Comparison of ENCODE assay signal across 23 cellular contexts in genomic region chr2:229997565-229997964, GRCh38.
A peak's percentile ranks its signal among the peaks of the same experiment; 100 is the strongest.
DNase-seq lines count a peak whose midpoint lies in the region; ATAC-seq, FAIRE-seq and TF ChIP-seq lines count a peak whose summit lies in the region.
"Had no signal": no experiment of that assay in that cellular context is flagged by ENCODE, and none has a peak within 500 bp of the region (broad histone marks: within the 10 kb centered on the region; RNA-seq: fewer than 3 reads in every experiment).

No MANE protein-coding gene starts in this region.

- TF ChIP-seq POLR2A in right lobe of liver (IDR thresholded peaks at IDR 0.05) (no peak), HepG2 (IDR thresholded peaks at IDR 0.05; ENCODE audit: insufficient read depth in 1 of 2, low read depth in 2 of 2, low read length in 2 of 2) (no peak), tibial nerve (IDR thresholded peaks at IDR 0.05) (no peak)

- no peak overlapping the region for H3K9ac ChIP-seq in HepG2 (ENCODE audit: insufficient read depth, low read depth, low read length)
- H3K9ac ChIP-seq: BLaER1 had no signal

- H3K4me3 Mint-ChIP-seq in endothelial cell (ENCODE audit: unreplicated experiment): no peak overlapping the region
- H3K4me3 Mint-ChIP-seq: B cell; CD4-positive, alpha-beta T cell; CD8-positive, alpha-beta memory T cell; HFFc6 had no signal

- no peak for TF ChIP-seq RAD21 in HepG2 (CRISPR knock-in tag; IDR thresholded peaks at IDR 0.05)

- H4K20me1 ChIP-seq in HepG2 (ENCODE audit: insufficient read depth, low read length): no peaks in the 10 kb centered on the region
- H4K20me1 ChIP-seq: BLaER1 had no signal

- no peaks in the 10 kb centered on the region for H3K9me3 Mint-ChIP-seq in endothelial cell (ENCODE audit: unreplicated experiment)
- H3K9me3 Mint-ChIP-seq: CD4-positive, alpha-beta T cell; CD8-positive, alpha-beta memory T cell; HFFc6 had no signal

- H3K27me3 Mint-ChIP-seq in endothelial cell (ENCODE audit: unreplicated experiment): peaks cover 3% of the 10 kb centered on the region
- H3K27me3 Mint-ChIP-seq: B cell; CD4-positive, alpha-beta T cell; CD8-positive, alpha-beta memory T cell had no signal

- TF ChIP-seq CTCF in right lobe of liver (IDR thresholded peaks at IDR 0.05) (no peak), HepG2 (CRISPR knock-in tag; IDR thresholded peaks at IDR 0.05) (no peak), endothelial cell (IDR thresholded peaks at IDR 0.05; ENCODE audit: unreplicated experiment) (no peak), tibial nerve (IDR thresholded peaks at IDR 0.05) (no peak)

- H3K79me2 ChIP-seq in HepG2 (ENCODE audit: insufficient read depth, low read length): no peaks in the 10 kb centered on the region

- H2AFZ ChIP-seq in HepG2 (ENCODE audit: low read length): no peak overlapping the region

- H3K27me3 ChIP-seq in right lobe of liver: no peaks in the 10 kb centered on the region
- H3K27me3 ChIP-seq in HepG2 (ENCODE audit: control insufficient read depth in 1 of 2, insufficient read depth in 2 of 2, low read length in 2 of 2): no peaks in the 10 kb centered on the region
- H3K27me3 ChIP-seq in tibial nerve: no peaks in the 10 kb centered on the region
- H3K27me3 ChIP-seq: BLaER1 had no signal

- FAIRE-seq in HepG2 (lab: Jason Lieb, UNC): no peak
- FAIRE-seq: A204.1, D721Med, GM12878, H54 had no signal

- no peak overlapping the region for H3K4me3 ChIP-seq in right lobe of liver
- no peak overlapping the region for H3K4me3 ChIP-seq in HepG2 (replicated peaks in 1 of 3; ENCODE audit: insufficient read depth in 1 of 3, low read depth in 2 of 3, low read length in 3 of 3)
- no peak overlapping the region for H3K4me3 ChIP-seq in tibial nerve
- H3K4me3 ChIP-seq: BLaER1, GM12878, HAP-1 had no signal

- CTCF ChIA-PET in HepG2 (lab: Yijun Ruan, JAX; ENCODE audit: low intra/inter-chr PET ratio, low total read pairs): no interaction called here

- H3K27ac Mint-ChIP-seq in endothelial cell (ENCODE audit: unreplicated experiment): peak overlapping the region; percentile 34
- H3K27ac Mint-ChIP-seq: B cell; CD4-positive, alpha-beta T cell had no signal

- H3K4me1 ChIP-seq in right lobe of liver: no peaks in the 10 kb centered on the region
- H3K4me1 ChIP-seq in HepG2 (ENCODE audit: insufficient read depth, low read length): no peaks in the 10 kb centered on the region
- no peaks in the 10 kb centered on the region for H3K4me1 ChIP-seq in tibial nerve
- H3K4me1 ChIP-seq: BLaER1, HAP-1 had no signal

- BruUV-seq in HepG2 (replicated peaks; lab: Mats Ljungman, UMichigan): no TSS peak

- DNase-seq in right lobe of liver (no peak), HepG2 (ENCODE audit: low spot score) (no peak), endothelial cell (ENCODE audit: low spot score) (peak; percentile 17), left lobe of liver (ENCODE audit: low spot score) (no peak), RPMI8226 (no peak), tibial nerve (ENCODE audit: low spot score in 2 of 2) (no peak)
- DNase-seq: CD4-positive, alpha-beta T cell; CD8-positive, alpha-beta memory T cell; DMS 273 treated with DMSO at 0.1 percent for 48 hours; DMS79; EL; GDM1; GOT3; HFFc6 had no signal

- H3K36me3 ChIP-seq in right lobe of liver (no peaks in the 10 kb centered on the region), HepG2 (replicated peaks in 1 of 2; ENCODE audit: control insufficient read depth in 1 of 2, insufficient read depth in 2 of 2, low read length in 2 of 2) (no peaks in the 10 kb centered on the region), tibial nerve (peaks cover 0 to 22% (median 0%) of the 10 kb centered on the region in 3 donors)
- H3K36me3 ChIP-seq: BLaER1, HAP-1 had no signal

- WGBS in right lobe of liver (ENCODE audit: insufficient coverage, low coverage, low lambda C conversion rate, missing lambda C conversion rate): 60% methylated on average over 1 of the region's 3 CpGs
- 92% methylated on average over 3 of the region's 3 CpGs for WGBS in HepG2 (ENCODE audit: low lambda C conversion rate)
- WGBS in tibial nerve, 2 donors: 79 to 83% methylated on average over 3 of the region's 3 CpGs

- peaks cover 12% of the 10 kb centered on the region for H3K4me1 Mint-ChIP-seq in endothelial cell (ENCODE audit: unreplicated experiment)

- H3K9me3 ChIP-seq in right lobe of liver (no peaks in the 10 kb centered on the region), HepG2 (ENCODE audit: low read length) (no peaks in the 10 kb centered on the region), tibial nerve (no peaks in the 10 kb centered on the region)
- H3K9me3 ChIP-seq: BLaER1, HAP-1 had no signal

- no peaks in the 10 kb centered on the region for H3K36me3 Mint-ChIP-seq in endothelial cell (ENCODE audit: low read depth, unreplicated experiment)

- TF ChIP-seq EP300 in HepG2 (IDR thresholded peaks at IDR 0.05; ENCODE audit: low read depth in 2 of 2, low read length in 2 of 2): no peak
- no peak for TF ChIP-seq EP300 in HepG2 (CRISPR knock-in tag; IDR thresholded peaks at IDR 0.05; ENCODE audit: borderline replicate concordance)
- TF ChIP-seq EP300 in tibial nerve (IDR thresholded peaks at IDR 0.05): no peak

- POLR2A ChIA-PET in HepG2 (lab: Yijun Ruan, JAX): no interaction called here

- in situ Hi-C loops in HepG2 (cut with HindIII; ENCODE audit: extremely low pct_ligation_motif_present, low pct_unique_long_range_greater_than_20kb): no loop called here

- ATAC-seq in right lobe of liver: peak; percentile 42 to 71 (median 58)
- ATAC-seq in HepG2: no peak
- peak; percentile 36 for ATAC-seq in left lobe of liver
- ATAC-seq: GM12878 had no signal

- H3K4me2 ChIP-seq in HepG2 (ENCODE audit: low read depth, low read length): no peak overlapping the region
- H3K4me2 ChIP-seq: BLaER1 had no signal

- intact Hi-C loops in right lobe of liver (cut with DNase I): no loop called here
- intact Hi-C loops in HepG2 (cut with micrococcal nuclease; ENCODE audit: unreplicated experiment): no loop called here

- no peak overlapping the region for H3K27ac ChIP-seq in right lobe of liver
- H3K27ac ChIP-seq in HepG2 (ENCODE audit: extremely low read length, insufficient read depth, low read length): no peak overlapping the region
- no peak overlapping the region for H3K27ac ChIP-seq in tibial nerve
- H3K27ac ChIP-seq: 22Rv1, BLaER1, C4-2B had no signal

TF ChIP-seq in HepG2, 621 proteins besides CTCF, POLR2A, EP300 and RAD21:
- TF ChIP-seq, protein P1, sequence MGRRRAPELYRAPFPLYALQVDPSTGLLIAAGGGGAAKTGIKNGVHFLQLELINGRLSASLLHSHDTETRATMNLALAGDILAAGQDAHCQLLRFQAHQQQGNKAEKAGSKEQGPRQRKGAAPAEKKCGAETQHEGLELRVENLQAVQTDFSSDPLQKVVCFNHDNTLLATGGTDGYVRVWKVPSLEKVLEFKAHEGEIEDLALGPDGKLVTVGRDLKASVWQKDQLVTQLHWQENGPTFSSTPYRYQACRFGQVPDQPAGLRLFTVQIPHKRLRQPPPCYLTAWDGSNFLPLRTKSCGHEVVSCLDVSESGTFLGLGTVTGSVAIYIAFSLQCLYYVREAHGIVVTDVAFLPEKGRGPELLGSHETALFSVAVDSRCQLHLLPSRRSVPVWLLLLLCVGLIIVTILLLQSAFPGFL (CRISPR knock-in tag; IDR thresholded peaks at IDR 0.05): no peak
- TF ChIP-seq ZNF788 (CRISPR knock-in tag; IDR thresholded peaks at IDR 0.05; ENCODE audit: borderline replicate concordance) (no peak), PCBP1 (IDR thresholded peaks at IDR 0.05; ENCODE audit: borderline replicate concordance, low read depth, low read length) (no peak), HNF4A (CRISPR knock-in tag; IDR thresholded peaks at IDR 0.05) (no peak), ZFP62 (CRISPR knock-in tag; IDR thresholded peaks at IDR 0.05) (no peak), KMT2B (CRISPR knock-in tag; IDR thresholded peaks at IDR 0.05) (no peak), ZNF34 (CRISPR knock-in tag; IDR thresholded peaks at IDR 0.05; ENCODE audit: borderline replicate concordance) (no peak), SOX6 (IDR thresholded peaks at IDR 0.05) (no peak), SOX6 (CRISPR knock-in tag; IDR thresholded peaks at IDR 0.05) (no peak), ZNF572 (CRISPR knock-in tag; IDR thresholded peaks at IDR 0.05) (no peak), NR1H2 (CRISPR knock-in tag; IDR thresholded peaks at IDR 0.05; ENCODE audit: borderline replicate concordance, low read depth) (no peak), TEAD2 (CRISPR knock-in tag; IDR thresholded peaks at IDR 0.05) (no peak), ZNF432 (CRISPR knock-in tag; IDR thresholded peaks at IDR 0.05; ENCODE audit: borderline replicate concordance) (no peak), EZH2 (conservative IDR thresholded peaks at IDR 0.05; ENCODE audit: low read depth, low read length) (no peak)
- TF ChIP-seq, protein P2, sequence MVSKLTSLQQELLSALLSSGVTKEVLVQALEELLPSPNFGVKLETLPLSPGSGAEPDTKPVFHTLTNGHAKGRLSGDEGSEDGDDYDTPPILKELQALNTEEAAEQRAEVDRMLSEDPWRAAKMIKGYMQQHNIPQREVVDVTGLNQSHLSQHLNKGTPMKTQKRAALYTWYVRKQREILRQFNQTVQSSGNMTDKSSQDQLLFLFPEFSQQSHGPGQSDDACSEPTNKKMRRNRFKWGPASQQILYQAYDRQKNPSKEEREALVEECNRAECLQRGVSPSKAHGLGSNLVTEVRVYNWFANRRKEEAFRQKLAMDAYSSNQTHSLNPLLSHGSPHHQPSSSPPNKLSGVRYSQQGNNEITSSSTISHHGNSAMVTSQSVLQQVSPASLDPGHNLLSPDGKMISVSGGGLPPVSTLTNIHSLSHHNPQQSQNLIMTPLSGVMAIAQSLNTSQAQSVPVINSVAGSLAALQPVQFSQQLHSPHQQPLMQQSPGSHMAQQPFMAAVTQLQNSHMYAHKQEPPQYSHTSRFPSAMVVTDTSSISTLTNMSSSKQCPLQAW (CRISPR knock-in tag; IDR thresholded peaks at IDR 0.05): no peak
- TF ChIP-seq, protein P3, sequence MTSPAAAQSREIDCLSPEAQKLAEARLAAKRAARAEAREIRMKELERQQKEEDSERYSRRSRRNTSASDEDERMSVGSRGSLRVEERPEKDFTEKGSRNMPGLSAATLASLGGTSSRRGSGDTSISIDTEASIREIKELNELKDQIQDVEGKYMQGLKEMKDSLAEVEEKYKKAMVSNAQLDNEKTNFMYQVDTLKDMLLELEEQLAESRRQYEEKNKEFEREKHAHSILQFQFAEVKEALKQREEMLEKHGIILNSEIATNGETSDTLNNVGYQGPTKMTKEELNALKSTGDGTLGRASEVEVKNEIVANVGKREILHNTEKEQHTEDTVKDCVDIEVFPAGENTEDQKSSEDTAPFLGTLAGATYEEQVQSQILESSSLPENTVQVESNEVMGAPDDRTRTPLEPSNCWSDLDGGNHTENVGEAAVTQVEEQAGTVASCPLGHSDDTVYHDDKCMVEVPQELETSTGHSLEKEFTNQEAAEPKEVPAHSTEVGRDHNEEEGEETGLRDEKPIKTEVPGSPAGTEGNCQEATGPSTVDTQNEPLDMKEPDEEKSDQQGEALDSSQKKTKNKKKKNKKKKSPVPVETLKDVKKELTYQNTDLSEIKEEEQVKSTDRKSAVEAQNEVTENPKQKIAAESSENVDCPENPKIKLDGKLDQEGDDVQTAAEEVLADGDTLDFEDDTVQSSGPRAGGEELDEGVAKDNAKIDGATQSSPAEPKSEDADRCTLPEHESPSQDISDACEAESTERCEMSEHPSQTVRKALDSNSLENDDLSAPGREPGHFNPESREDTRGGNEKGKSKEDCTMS (CRISPR knock-in tag; conservative IDR thresholded peaks at IDR 0.05): no peak
